In genomic region chr5:140043508-140043872, GRCh38 we compare ENCODE assay signal across 8 cellular contexts. TPM values are rescaled to one million over a fixed set of nuclear protein-coding genes. Genes with fewer than 3 reads are reported as not detected.
A peak's percentile ranks its signal among the peaks of the same experiment; 100 is the strongest.
DNase-seq lines count a peak whose midpoint lies in the region; TF ChIP-seq lines count a peak whose summit lies in the region.

No MANE protein-coding gene starts in this region.

- H3K4me1 ChIP-seq in Peyer's patch (peaks cover 4 to 22% (median 9%) of the 10 kb centered on the region in 4 donors), mononuclear cell (ENCODE audit: insufficient read depth, low read length) (peaks cover 26% of the 10 kb centered on the region), vagina (peaks cover 10% of the 10 kb centered on the region)

- H3K9me3 ChIP-seq in Peyer's patch = no peaks in the 10 kb centered on the region
- no peaks in the 10 kb centered on the region for H3K9me3 ChIP-seq in mononuclear cell (ENCODE audit: low read depth, low read length)
- H3K9me3 ChIP-seq in vagina = no peaks in the 10 kb centered on the region

- peaks cover 75% of the 10 kb centered on the region for H3K27me3 Mint-ChIP-seq in dendritic cell treated with granulocyte-macrophage colony-stimulating factor and Interleukin-4, amounts not matched to agents 40 ng/mL and 50 ng/mL, for 4 days

- no peaks in the 10 kb centered on the region for H3K36me3 Mint-ChIP-seq in dendritic cell treated with granulocyte-macrophage colony-stimulating factor and Interleukin-4, amounts not matched to agents 40 ng/mL and 50 ng/mL, for 4 days (ENCODE audit: low read depth)

- TF ChIP-seq CTCF in GM12865 (IDR thresholded peaks at IDR 0.05; ENCODE audit: insufficient read depth, low read depth, low read length, missing control alignments) (no peak), HFF-Myc (IDR thresholded peaks at IDR 0.05; ENCODE audit: low read depth, low read length, missing control alignments) (peak; percentile 1), Peyer's patch (IDR thresholded peaks at IDR 0.05) (no peak), vagina (IDR thresholded peaks at IDR 0.05) (no peak)

- peak overlapping the region; percentile 89 for H3K4me3 ChIP-seq in GM12865 (ENCODE audit: low read depth, low read length)
- peak overlapping the region; percentile 45 for H3K4me3 ChIP-seq in HFF-Myc (replicated peaks; ENCODE audit: low read depth, low read length)
- peak overlapping the region; percentile 38 to 63 (median 58) for H3K4me3 ChIP-seq in Peyer's patch
- H3K4me3 ChIP-seq in mononuclear cell (ENCODE audit: low read length) = peak overlapping the region; percentile 6
- peak overlapping the region; percentile 58 to 75 for H3K4me3 ChIP-seq in vagina

- H3K27me3 ChIP-seq in Peyer's patch = peaks cover 0 to 11% of the 10 kb centered on the region in 2 donors
- H3K27me3 ChIP-seq in mononuclear cell (ENCODE audit: insufficient read depth, low read length) = peaks cover 84% of the 10 kb centered on the region
- no peaks in the 10 kb centered on the region for H3K27me3 ChIP-seq in vagina

- H3K27ac Mint-ChIP-seq in dendritic cell treated with granulocyte-macrophage colony-stimulating factor and Interleukin-4, amounts not matched to agents 40 ng/mL and 50 ng/mL, for 4 days = no peak overlapping the region

- DNase-seq in GM12865 (ENCODE audit: low read depth) = peak; percentile 67
- no peak for DNase-seq in HFF-Myc (ENCODE audit: extremely low read depth, low read depth)
- DNase-seq in Peyer's patch = no peak
- DNase-seq in vagina (ENCODE audit: extremely low spot score in 2 of 2) = no peak
- no peak for DNase-seq in GOT3 (lab: John Stamatoyannopoulos, UW)
- no peak for DNase-seq in ecto neural progenitor cell (ENCODE audit: low spot score)

- H3K36me3 ChIP-seq in Peyer's patch (no peaks in the 10 kb centered on the region), vagina (no peaks in the 10 kb centered on the region)

- peak overlapping the region in 1 of 4 donors; percentile 59 for H3K27ac ChIP-seq in Peyer's patch
- peak overlapping the region; percentile 63 for H3K27ac ChIP-seq in vagina

- H3K4me3 Mint-ChIP-seq in dendritic cell treated with granulocyte-macrophage colony-stimulating factor and Interleukin-4, amounts not matched to agents 40 ng/mL and 50 ng/mL, for 4 days = peak overlapping the region; percentile 68

- H3K9me3 Mint-ChIP-seq in dendritic cell treated with granulocyte-macrophage colony-stimulating factor and Interleukin-4, amounts not matched to agents 40 ng/mL and 50 ng/mL, for 4 days = no peaks in the 10 kb centered on the region

- TF ChIP-seq POLR2A in Peyer's patch (IDR thresholded peaks at IDR 0.05) (no peak), vagina (IDR thresholded peaks at IDR 0.05) (no peak)

- intact Hi-C loops in dendritic cell treated with granulocyte-macrophage colony-stimulating factor and Interleukin-4, amounts not matched to agents 40 ng/mL and 50 ng/mL, for 4 days (cut with micrococcal nuclease) = no loop called here
- intact Hi-C loops in vagina (cut with DNase I) = no loop called here

- H3K4me1 Mint-ChIP-seq in dendritic cell treated with granulocyte-macrophage colony-stimulating factor and Interleukin-4, amounts not matched to agents 40 ng/mL and 50 ng/mL, for 4 days (ENCODE audit: low read depth) = peaks cover 35% of the 10 kb centered on the region

RNA-seq across cellular contexts. Expression of gene NRG2, which starts 0.4 kb away (rescaled TPM):
- total RNA-seq in Peyer's patch = under 1 TPM in 1 of 4 donors, not detected in 3; 0.80 TPM
- total RNA-seq in mononuclear cell = 0.10 TPM
- total RNA-seq in vagina = 5.2 TPM

Comparison
In these comparisons a context has a peak if more than half of its experiments do, and no peak if none do; other contexts are left out.
1. H3K4me3 ChIP-seq: peak in every context shown above with its lines; median percentile 89 in GM12865; 66 in vagina; 58 in Peyer's patch; 45 in HFF-Myc; 6 in mononuclear cell.